ENCODE assay signal across 1 cellular context in genomic region chr17:44930667-44931066, GRCh38.
TF ChIP-seq lines count a peak whose summit lies in the region.

No MANE protein-coding gene starts in this region.

TF ChIP-seq in HepG2, 621 proteins besides CTCF, POLR2A, EP300 and RAD21:
- peak; percentile 90 for TF ChIP-seq MAFF (IDR thresholded peaks at IDR 0.05; ENCODE audit: low read depth, low read length)
- TF ChIP-seq ZNF605 (CRISPR knock-in tag; IDR thresholded peaks at IDR 0.05), result no peak
- TF ChIP-seq MAFK (conservative IDR thresholded peaks at IDR 0.05 in 1 of 2, IDR thresholded peaks at IDR 0.05 in 1 of 2; ENCODE audit: low read length in 2 of 2), result peak; percentile 89 to 94
